In genomic region chr5:43358338-43358737, GRCh38 we compare ENCODE assay signal across 1 cellular context.
TF ChIP-seq lines count a peak whose summit lies in the region.

No MANE protein-coding gene starts in this region.

TF ChIP-seq in K562, 482 proteins besides CTCF, POLR2A, EP300 and RAD21 (continued from another document):
- TF ChIP-seq ZNF277 (CRISPR knock-in tag; IDR thresholded peaks at IDR 0.05; ENCODE audit: borderline replicate concordance): no peak
- 0 out of 2 replicates have a peak, but pooled peaks have one; percentile 42 for TF ChIP-seq HSF4 (CRISPR knock-in tag; IDR thresholded peaks at IDR 0.05; ENCODE audit: borderline replicate concordance)
- 0 out of 2 replicates have a peak, but pooled peaks have one; percentile 39 for TF ChIP-seq ZNF311 (CRISPR knock-in tag; IDR thresholded peaks at IDR 0.05)
- no peak for TF ChIP-seq SMAD2 (IDR thresholded peaks at IDR 0.05; ENCODE audit: low read depth, low read length)
- no peak for TF ChIP-seq U2AF1 (optimal IDR thresholded peaks at IDR 0.05; ENCODE audit: low read depth, low read length)
- no peak for TF ChIP-seq MED1 (CRISPR knock-in tag; IDR thresholded peaks at IDR 0.05; ENCODE audit: borderline replicate concordance)
- TF ChIP-seq, protein P1, sequence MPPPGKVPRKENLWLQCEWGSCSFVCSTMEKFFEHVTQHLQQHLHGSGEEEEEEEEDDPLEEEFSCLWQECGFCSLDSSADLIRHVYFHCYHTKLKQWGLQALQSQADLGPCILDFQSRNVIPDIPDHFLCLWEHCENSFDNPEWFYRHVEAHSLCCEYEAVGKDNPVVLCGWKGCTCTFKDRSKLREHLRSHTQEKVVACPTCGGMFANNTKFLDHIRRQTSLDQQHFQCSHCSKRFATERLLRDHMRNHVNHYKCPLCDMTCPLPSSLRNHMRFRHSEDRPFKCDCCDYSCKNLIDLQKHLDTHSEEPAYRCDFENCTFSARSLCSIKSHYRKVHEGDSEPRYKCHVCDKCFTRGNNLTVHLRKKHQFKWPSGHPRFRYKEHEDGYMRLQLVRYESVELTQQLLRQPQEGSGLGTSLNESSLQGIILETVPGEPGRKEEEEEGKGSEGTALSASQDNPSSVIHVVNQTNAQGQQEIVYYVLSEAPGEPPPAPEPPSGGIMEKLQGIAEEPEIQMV (tag; conservative IDR thresholded peaks at IDR 0.05; ENCODE audit: low read depth): 0 out of 2 replicates have a peak, but pooled peaks have one; percentile 48
- peak; percentile 51; the same call in 1 of the 2 replicates for TF ChIP-seq ZNF239 (CRISPR knock-in tag; IDR thresholded peaks at IDR 0.05)
- TF ChIP-seq, protein P2, sequence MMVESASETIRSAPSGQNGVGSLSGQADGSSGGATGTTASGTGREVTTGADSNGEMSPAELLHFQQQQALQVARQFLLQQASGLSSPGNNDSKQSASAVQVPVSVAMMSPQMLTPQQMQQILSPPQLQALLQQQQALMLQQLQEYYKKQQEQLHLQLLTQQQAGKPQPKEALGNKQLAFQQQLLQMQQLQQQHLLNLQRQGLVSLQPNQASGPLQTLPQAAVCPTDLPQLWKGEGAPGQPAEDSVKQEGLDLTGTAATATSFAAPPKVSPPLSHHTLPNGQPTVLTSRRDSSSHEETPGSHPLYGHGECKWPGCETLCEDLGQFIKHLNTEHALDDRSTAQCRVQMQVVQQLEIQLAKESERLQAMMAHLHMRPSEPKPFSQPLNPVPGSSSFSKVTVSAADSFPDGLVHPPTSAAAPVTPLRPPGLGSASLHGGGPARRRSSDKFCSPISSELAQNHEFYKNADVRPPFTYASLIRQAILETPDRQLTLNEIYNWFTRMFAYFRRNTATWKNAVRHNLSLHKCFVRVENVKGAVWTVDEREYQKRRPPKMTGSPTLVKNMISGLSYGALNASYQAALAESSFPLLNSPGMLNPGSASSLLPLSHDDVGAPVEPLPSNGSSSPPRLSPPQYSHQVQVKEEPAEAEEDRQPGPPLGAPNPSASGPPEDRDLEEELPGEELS (CRISPR knock-in tag; IDR thresholded peaks at IDR 0.05; ENCODE audit: borderline replicate concordance): no peak
- TF ChIP-seq NCOR1 (IDR thresholded peaks at IDR 0.05): no peak
- TF ChIP-seq ZNF124 (CRISPR knock-in tag; IDR thresholded peaks at IDR 0.05): no peak
- TF ChIP-seq IRF2 (CRISPR knock-in tag; IDR thresholded peaks at IDR 0.05): no peak
- TF ChIP-seq PTTG1 (tag; IDR thresholded peaks at IDR 0.05; ENCODE audit: low read depth): no peak
- 0 out of 2 replicates have a peak, but pooled peaks have one; percentile 29 for TF ChIP-seq ZNF766 (CRISPR knock-in tag; conservative IDR thresholded peaks at IDR 0.05)
- TF ChIP-seq DMBX1 (CRISPR knock-in tag; IDR thresholded peaks at IDR 0.05; ENCODE audit: borderline replicate concordance): peak; percentile 82
- TF ChIP-seq ZNF778 (CRISPR knock-in tag; IDR thresholded peaks at IDR 0.05): no peak
- no peak for TF ChIP-seq HOXB6 (CRISPR knock-in tag; IDR thresholded peaks at IDR 0.05; ENCODE audit: borderline replicate concordance)
- no peak for TF ChIP-seq FOS (IDR thresholded peaks at IDR 0.05; ENCODE audit: extremely low read depth, insufficient read length)
- TF ChIP-seq SMARCB1 (IDR thresholded peaks at IDR 0.05; ENCODE audit: insufficient read length, low read depth): no peak
- no peak for TF ChIP-seq PHTF2 (CRISPR knock-in tag; IDR thresholded peaks at IDR 0.05)
- no peak for TF ChIP-seq OTX1 (CRISPR knock-in tag; IDR thresholded peaks at IDR 0.05)
- TF ChIP-seq MBD2 (IDR thresholded peaks at IDR 0.05; ENCODE audit: borderline replicate concordance, low read depth): no peak
- no peak for TF ChIP-seq CBFA2T3 (IDR thresholded peaks at IDR 0.05)
- TF ChIP-seq ZNF592 (IDR thresholded peaks at IDR 0.05): peak; percentile 84; the same call in 1 of the 2 replicates
